In genomic region chr9:127244609-127245601, GRCh38 we compare ENCODE assay signal across 1 cellular context.
TF ChIP-seq lines count a peak whose summit lies in the region.

No MANE protein-coding gene starts in this region.

TF ChIP-seq in K562, 482 proteins besides CTCF, POLR2A, EP300 and RAD21 (continued from another document and continues in another):
- no peak for TF ChIP-seq USF2 (CRISPR knock-in tag; IDR thresholded peaks at IDR 0.05)
- TF ChIP-seq PYGO2 (tag; IDR thresholded peaks at IDR 0.05) = no peak
- no peak for TF ChIP-seq LEF1 (IDR thresholded peaks at IDR 0.05)
- no peak for TF ChIP-seq GTF2E2 (tag; IDR thresholded peaks at IDR 0.05)
- TF ChIP-seq EWSR1 (IDR thresholded peaks at IDR 0.05; ENCODE audit: borderline replicate concordance, low read depth, partially characterized antibody) = no peak
- TF ChIP-seq RFX7 (CRISPR knock-in tag; IDR thresholded peaks at IDR 0.05) = no peak
- TF ChIP-seq PBX2 (CRISPR knock-in tag; IDR thresholded peaks at IDR 0.05; ENCODE audit: low read depth) = peak; percentile 74
- peak; percentile 94 for TF ChIP-seq PBX2 (tag; conservative IDR thresholded peaks at IDR 0.05; ENCODE audit: low read depth)
- TF ChIP-seq ZNF707 (CRISPR knock-in tag; conservative IDR thresholded peaks at IDR 0.05) = no peak
- peak; percentile 37; the same call in 1 of the 2 replicates for TF ChIP-seq VEZF1 (CRISPR knock-in tag; IDR thresholded peaks at IDR 0.05)
- no peak for TF ChIP-seq MBD1 (CRISPR knock-in tag; IDR thresholded peaks at IDR 0.05)
- 0 out of 2 replicates have a peak, but pooled peaks have one; percentile 18 for TF ChIP-seq L3MBTL2 (IDR thresholded peaks at IDR 0.05)
- no peak for TF ChIP-seq KLF6 (CRISPR knock-in tag; IDR thresholded peaks at IDR 0.05; ENCODE audit: borderline replicate concordance)
- no peak for TF ChIP-seq GATAD2A (IDR thresholded peaks at IDR 0.05)
- TF ChIP-seq BRD9 (IDR thresholded peaks at IDR 0.05; ENCODE audit: low read depth, partially characterized antibody) = no peak
- TF ChIP-seq CHD2 (IDR thresholded peaks at IDR 0.05; ENCODE audit: low read depth, low read length) = peak; percentile 62
- 0 out of 2 replicates have a peak, but pooled peaks have one; percentile 43 for TF ChIP-seq MYC (IDR thresholded peaks at IDR 0.05; ENCODE audit: low read depth, low read length)
- no peak for TF ChIP-seq MYC (CRISPR knock-in tag; IDR thresholded peaks at IDR 0.05; ENCODE audit: borderline replicate concordance, low read depth)
- TF ChIP-seq PRDM10 (IDR thresholded peaks at IDR 0.05; ENCODE audit: partially characterized antibody) = peak; percentile 98
- no peak for TF ChIP-seq ETV1 (tag; conservative IDR thresholded peaks at IDR 0.05; ENCODE audit: low read depth)
- peak; percentile 29; the same call in 1 of the 2 replicates for TF ChIP-seq ESRRA (IDR thresholded peaks at IDR 0.05; ENCODE audit: borderline replicate concordance, low read depth)
- TF ChIP-seq STAT6 (CRISPR knock-in tag; IDR thresholded peaks at IDR 0.05) = no peak
- TF ChIP-seq NONO (IDR thresholded peaks at IDR 0.05; ENCODE audit: low read depth in 2 of 2, low read length in 1 of 2) = no peak
- TF ChIP-seq SIN3B (IDR thresholded peaks at IDR 0.05; ENCODE audit: low read depth) = no peak
- no peak for TF ChIP-seq ZBTB9 (CRISPR knock-in tag; IDR thresholded peaks at IDR 0.05)
- TF ChIP-seq NFIC (IDR thresholded peaks at IDR 0.05) = no peak
- TF ChIP-seq SPI1 (IDR thresholded peaks at IDR 0.05; ENCODE audit: borderline replicate concordance, low read depth, low read length) = no peak
- TF ChIP-seq LCOR (CRISPR knock-in tag; IDR thresholded peaks at IDR 0.05) = peak; percentile 77; the same call in 1 of the 2 replicates
- no peak for TF ChIP-seq CHD7 (IDR thresholded peaks at IDR 0.05; ENCODE audit: low read depth, low read length)
